Comparison of ENCODE assay signal across 1 cellular context in genomic region chr1:115768549-115768948, GRCh38.
TF ChIP-seq lines count a peak whose summit lies in the region.

Gene CASQ2, minus strand, starts transcription at chr1:115768714. Its CDS starts 173 bp downstream, at chr1:115768541.

TF ChIP-seq in H1, 55 proteins besides CTCF, POLR2A, EP300 and RAD21:
- TF ChIP-seq CREB1 (IDR thresholded peaks at IDR 0.05), result no peak
- TF ChIP-seq E2F6 (IDR thresholded peaks at IDR 0.05), result no peak
- TF ChIP-seq CHD1 (IDR thresholded peaks at IDR 0.05; ENCODE audit: low read depth, low read length), result no peak
- TF ChIP-seq PHF8 (conservative IDR thresholded peaks at IDR 0.05; ENCODE audit: low read depth, low read length), result no peak
- TF ChIP-seq MAX (IDR thresholded peaks at IDR 0.05), result no peak
- no peak for TF ChIP-seq BACH1 (IDR thresholded peaks at IDR 0.05; ENCODE audit: low read length)
